In the genomic region with DNA sequence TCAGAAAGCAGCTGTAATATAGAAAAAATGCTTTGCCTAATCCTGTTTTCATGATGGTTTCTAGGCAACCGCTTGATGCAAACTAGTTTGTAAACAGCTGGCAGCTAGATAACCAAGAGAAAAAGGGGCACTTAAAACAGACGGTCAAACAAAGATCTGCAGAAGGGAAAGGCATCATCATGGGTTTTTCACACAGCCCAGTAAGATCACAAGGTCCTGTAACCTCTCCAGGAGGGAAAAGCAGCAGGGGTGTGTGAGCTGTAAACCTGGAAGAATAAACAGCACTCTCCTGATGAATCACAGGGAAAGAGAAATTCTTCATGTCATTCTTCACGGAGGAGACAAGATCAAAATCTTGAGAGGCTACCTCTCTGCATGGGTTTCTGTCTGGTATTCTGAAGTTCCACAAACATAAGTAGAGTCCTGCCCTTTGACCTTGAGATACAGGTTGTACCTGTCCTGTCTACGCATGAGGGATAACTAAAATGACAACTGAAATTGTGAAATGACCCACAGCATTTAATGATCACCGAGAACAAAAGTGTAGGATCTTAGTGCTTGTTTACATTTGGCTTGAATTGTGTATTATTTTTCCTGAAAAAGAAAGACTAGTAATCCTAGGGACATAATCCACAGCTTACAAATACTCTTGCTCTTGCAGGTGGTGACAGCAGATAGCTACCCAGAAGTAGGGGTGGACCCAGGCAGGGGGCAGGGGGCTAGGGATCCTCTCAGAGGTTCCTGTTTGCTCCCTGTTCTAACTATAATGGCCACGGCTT, we compare ENCODE assay signal across 8 cellular contexts. TPM values are rescaled to one million over a fixed set of nuclear protein-coding genes. Genes with fewer than 3 reads are reported as not detected.
DNase-seq lines count a peak whose midpoint lies in the region; ATAC-seq and TF ChIP-seq lines count a peak whose summit lies in the region.

No MANE protein-coding gene starts in this region.

- POLR2A ChIA-PET in CD4-positive, alpha-beta memory T cell (lab: Charles Lee; ENCODE audit: partially characterized antibody), result no interaction called here

- TF ChIP-seq CTCF in RWPE2 (IDR thresholded peaks at IDR 0.05; ENCODE audit: poor library complexity, severe bottlenecking) (no peak), foreskin keratinocyte (conservative IDR thresholded peaks at IDR 0.05) (no peak), thoracic aorta (IDR thresholded peaks at IDR 0.05) (no peak), lower leg skin (IDR thresholded peaks at IDR 0.05) (no peak)

- CTCF ChIA-PET in CD4-positive, alpha-beta memory T cell (lab: Charles Lee; ENCODE audit: partially characterized antibody), result interaction anchor here (0.6 to 1.6 kb wide), 4 partner anchors 17 to 54 kb away, joined by 3 to 4 read pairs (median 3); no protein-coding TSS in a partner anchor

- H3K27me3 ChIP-seq in RWPE2 (ENCODE audit: insufficient read depth, poor library complexity, severe bottlenecking) (no peaks in the 10 kb centered on the region), foreskin keratinocyte (no peaks in the 10 kb centered on the region), thoracic aorta (replicated peaks; ENCODE audit: insufficient read depth) (no peaks in the 10 kb centered on the region)
- H3K27me3 ChIP-seq in CD4-positive, alpha-beta memory T cell (ENCODE audit: insufficient read depth, low read length), result no peaks in the 10 kb centered on the region

- H3K36me3 Mint-ChIP-seq in CD4-positive, alpha-beta memory T cell, result peaks cover 11 to 23% of the 10 kb centered on the region in 2 donors

- H3K4me3 ChIP-seq in RWPE2 (ENCODE audit: severe bottlenecking), result no peak overlapping the region
- H3K4me3 ChIP-seq in thoracic aorta, result peak overlapping the region; percentile 23
- H3K4me3 ChIP-seq in lower leg skin (ENCODE audit: low read depth, poor library complexity, severe bottlenecking), result no peak overlapping the region
- H3K4me3 ChIP-seq in CD4-positive, alpha-beta memory T cell (ENCODE audit: low read length in 2 of 2), result no peak overlapping the region

- no peak for TF ChIP-seq POLR2A in lower leg skin (IDR thresholded peaks at IDR 0.05)

- H3K9me3 ChIP-seq in RWPE2 (ENCODE audit: severe bottlenecking) (no peaks in the 10 kb centered on the region), thoracic aorta (no peaks in the 10 kb centered on the region)
- no peaks in the 10 kb centered on the region for H3K9me3 ChIP-seq in CD4-positive, alpha-beta memory T cell (ENCODE audit: control insufficient read depth in 1 of 2, low read length in 2 of 2)

- no peaks in the 10 kb centered on the region for H3K9me3 Mint-ChIP-seq in CD4-positive, alpha-beta memory T cell

- peak; percentile 70 for DNase-seq in NCI-H748 (lab: John Stamatoyannopoulos, UW; ENCODE audit: unreplicated experiment)
- DNase-seq in NCI-H748 treated with DMSO at 0.1 percent for 48 hours (lab: John Stamatoyannopoulos, UW), result no peak
- no peak for DNase-seq in RWPE2 (ENCODE audit: low spot score)
- peak in 1 of 2 donors; percentile 72 for DNase-seq in foreskin keratinocyte
- DNase-seq in thoracic aorta (ENCODE audit: low spot score), result no peak
- DNase-seq in lower leg skin (ENCODE audit: low spot score in 2 of 2), result no peak
- no peak for DNase-seq in CD4-positive, alpha-beta memory T cell
- no peak for DNase-seq in posterior vena cava (ENCODE audit: low spot score)

- no peaks in the 10 kb centered on the region for H3K27me3 Mint-ChIP-seq in CD4-positive, alpha-beta memory T cell

- WGBS in lower leg skin, 2 donors, result 44 to 49% methylated on average over 6 of the region's 6 CpGs

- no peak overlapping the region for H3K4me3 Mint-ChIP-seq in CD4-positive, alpha-beta memory T cell

- peak overlapping the region; percentile 27 for H3K27ac ChIP-seq in RWPE2 (ENCODE audit: poor library complexity, severe bottlenecking)
- no peak overlapping the region for H3K27ac ChIP-seq in foreskin keratinocyte
- H3K27ac ChIP-seq in thoracic aorta, result peak overlapping the region; percentile 62 to 82
- no peak overlapping the region for H3K27ac ChIP-seq in CD4-positive, alpha-beta memory T cell (ENCODE audit: low read depth, low read length)

- H3K4me1 ChIP-seq in RWPE2 (ENCODE audit: insufficient read depth, poor library complexity, severe bottlenecking) (peaks cover 24% of the 10 kb centered on the region), foreskin keratinocyte (peaks cover 10% of the 10 kb centered on the region), thoracic aorta (ENCODE audit: control insufficient read depth in 1 of 2, low read depth in 2 of 2) (peaks cover 51 to 96% of the 10 kb centered on the region in 2 donors)
- H3K4me1 ChIP-seq in CD4-positive, alpha-beta memory T cell (ENCODE audit: insufficient read depth, low read length), result peaks cover 10% of the 10 kb centered on the region

- H3K4me1 Mint-ChIP-seq in CD4-positive, alpha-beta memory T cell, result peaks cover 11 to 51% (median 25%) of the 10 kb centered on the region in 4 donors

- H3K27ac Mint-ChIP-seq in CD4-positive, alpha-beta memory T cell, result peak overlapping the region in 3 of 7 donors; percentile 13 to 48 (median 36)

- peak; percentile 85 for ATAC-seq in RWPE2 (ENCODE audit: low read depth)
- ATAC-seq in foreskin keratinocyte, result peak; percentile 91
- no peak for ATAC-seq in thoracic aorta (ENCODE audit: insufficient number of reproducible peaks, low FRiP score, low read depth)

- peaks cover 3% of the 10 kb centered on the region; the same call in 1 of the 2 replicates for H3K36me3 ChIP-seq in RWPE2 (ENCODE audit: low read depth)
- H3K36me3 ChIP-seq in thoracic aorta, result no peaks in the 10 kb centered on the region
- H3K36me3 ChIP-seq in CD4-positive, alpha-beta memory T cell (ENCODE audit: insufficient read depth, low read length), result no peaks in the 10 kb centered on the region

- intact Hi-C loops in lower leg skin (cut with DNase I; ENCODE audit: low total_unique reads), result no loop called here
- intact Hi-C loops in CD4-positive, alpha-beta memory T cell (cut with micrococcal nuclease), result no loop called here
- intact Hi-C loops in posterior vena cava (cut with DNase I), result loop anchor here in 1 of 2 donors (5.0 kb wide), 1 partner anchor 33 kb away; no protein-coding TSS in a partner anchor

RNA-seq across cellular contexts. Expression of a gene that starts 48.0 kb away (rescaled TPM):
- 23.7 and 31.8 TPM in 2 replicates for total RNA-seq in foreskin keratinocyte
- polyA plus RNA-seq in foreskin keratinocyte, result 7.9 and 8.6 TPM in 2 replicates
- 10 to 100 TPM; 85.3 to 96.7 TPM for total RNA-seq in thoracic aorta
- total RNA-seq in lower leg skin, result 10 to 100 TPM in 3 of 4 donors, 1 to 10 TPM in 1; 7.9 to 19.1 (median 11.7) TPM
- 10 to 100 TPM; 39.3 to 41.3 TPM for total RNA-seq in CD4-positive, alpha-beta memory T cell
- 10 to 100 TPM in 1 of 2 donors, 1 to 10 TPM in 1; 6.8 to 17.4 TPM for polyA plus RNA-seq in CD4-positive, alpha-beta memory T cell
- total RNA-seq in posterior vena cava, result 100 to 1,000 TPM; 106 to 129 TPM

Comparison
In these comparisons a context has a peak if more than half of its experiments do, and no peak if none do; other contexts are left out.
1. H3K27ac ChIP-seq: peak in RWPE2 (single experiment) and thoracic aorta (2 of 2); none in foreskin keratinocyte (single experiment) and CD4-positive, alpha-beta memory T cell (single experiment).